ENCODE assay signal across 21 cellular contexts in genomic region chr3:25027639-25028038, GRCh38.
A peak's percentile ranks its signal among the peaks of the same experiment; 100 is the strongest.
DNase-seq lines count a peak whose midpoint lies in the region; ATAC-seq, FAIRE-seq and TF ChIP-seq lines count a peak whose summit lies in the region.
"Had no signal": no experiment of that assay in that cellular context is flagged by ENCODE, and none has a peak within 500 bp of the region (broad histone marks: within the 10 kb centered on the region; RNA-seq: fewer than 3 reads in every experiment).

No MANE protein-coding gene starts in this region.

- no peak overlapping the region for H4K8ac ChIP-seq in neuronal stem cell (ENCODE audit: low read depth, low read length)

- no peak for TF ChIP-seq CTCF in bronchial epithelial cell (IDR thresholded peaks at IDR 0.05; ENCODE audit: insufficient read depth, low read length, severe bottlenecking)
- no peak for TF ChIP-seq CTCF in RWPE1 (conservative IDR thresholded peaks at IDR 0.05; ENCODE audit: low read depth)

- H3K4ac ChIP-seq in neuronal stem cell (ENCODE audit: low read length): no peak overlapping the region

- no peak overlapping the region for H3K27ac Mint-ChIP-seq in effector memory CD8-positive, alpha-beta T cell
- H3K27ac Mint-ChIP-seq: CD4-positive, alpha-beta memory T cell; HFFc6 had no signal

- no peaks in the 10 kb centered on the region for H3K9me3 ChIP-seq in neuronal stem cell (replicated peaks in 1 of 2; ENCODE audit: control insufficient read depth in 2 of 2, insufficient read depth in 1 of 2, low read depth in 1 of 2, low read length in 2 of 2)
- H3K9me3 ChIP-seq: BE2C, SK-N-SH had no signal

- no peak overlapping the region for H4K91ac ChIP-seq in neuronal stem cell (ENCODE audit: low read depth, low read length, poor library complexity)

- no peaks in the 10 kb centered on the region for H3K27me3 Mint-ChIP-seq in effector memory CD8-positive, alpha-beta T cell
- H3K27me3 Mint-ChIP-seq: CD4-positive, alpha-beta memory T cell had no signal

- WGBS in neuronal stem cell (ENCODE audit: extremely low coverage in 2 of 2, insufficient read length in 2 of 2, insufficient replicate concordance in 1 of 2), 2 donors: no CpG with 5 or more reads among the region's 3 CpGs

- H2BK15ac ChIP-seq in neuronal stem cell (ENCODE audit: low read length): no peak overlapping the region

- H3K79me1 ChIP-seq in neuronal stem cell (ENCODE audit: low read depth, low read length): no peaks in the 10 kb centered on the region

- H3K9ac ChIP-seq in neuronal stem cell (ENCODE audit: low read depth, low read length, poor library complexity): no peak overlapping the region
- H3K9ac ChIP-seq: SK-N-SH had no signal

- no peak overlapping the region for H2BK12ac ChIP-seq in neuronal stem cell (ENCODE audit: low read length)

- no peak overlapping the region for H3K4me3 Mint-ChIP-seq in effector memory CD8-positive, alpha-beta T cell
- H3K4me3 Mint-ChIP-seq: CD4-positive, alpha-beta memory T cell; HFFc6 had no signal

- H3K36me3 Mint-ChIP-seq in effector memory CD8-positive, alpha-beta T cell (ENCODE audit: insufficient read depth): no peaks in the 10 kb centered on the region
- H3K36me3 Mint-ChIP-seq: CD4-positive, alpha-beta memory T cell had no signal

- H3K4me2 ChIP-seq in neuronal stem cell (ENCODE audit: insufficient read depth, low read length, poor library complexity, severe bottlenecking): no peak overlapping the region
- H3K4me2 ChIP-seq: PC-9, SK-N-SH had no signal

- no peaks in the 10 kb centered on the region for H3K4me1 Mint-ChIP-seq in effector memory CD8-positive, alpha-beta T cell (ENCODE audit: low read depth in 2 of 2)
- H3K4me1 Mint-ChIP-seq: CD4-positive, alpha-beta memory T cell had no signal

- H2BK120ac ChIP-seq in neuronal stem cell (ENCODE audit: low read depth, low read length): no peak overlapping the region

- no peak overlapping the region for H2BK5ac ChIP-seq in neuronal stem cell (ENCODE audit: low read length)

- peak; percentile 59 for ATAC-seq in GM18867 (IDR thresholded peaks at IDR 0.05; ENCODE audit: unreplicated experiment)
- ATAC-seq in effector memory CD8-positive, alpha-beta T cell (replicated peaks): no peak
- no peak for ATAC-seq in HG02623 (IDR thresholded peaks at IDR 0.05; ENCODE audit: unreplicated experiment)
- ATAC-seq: Right ventricle myocardium inferior had no signal

- CTCF ChIA-PET in RWPE1 (lab: Yijun Ruan, JAX): no interaction called here

- H2AK5ac ChIP-seq in neuronal stem cell (ENCODE audit: low read depth, low read length): no peak overlapping the region

- no peak overlapping the region for H3K23ac ChIP-seq in neuronal stem cell (ENCODE audit: low read depth, low read length, poor library complexity)

- H3K27me3 ChIP-seq in bronchial epithelial cell (ENCODE audit: control insufficient read depth, insufficient read depth, low read length) (no peaks in the 10 kb centered on the region), neuronal stem cell (ENCODE audit: control insufficient read depth in 3 of 3, insufficient read depth in 3 of 3, low read depth in 1 of 3, low read length in 3 of 3) (no peaks in the 10 kb centered on the region)
- H3K27me3 ChIP-seq: BE2C had no signal

- H3K18ac ChIP-seq in neuronal stem cell (ENCODE audit: low read length): no peak overlapping the region

- H3K14ac ChIP-seq in neuronal stem cell (ENCODE audit: low read length): no peak overlapping the region

- no peaks in the 10 kb centered on the region for H3K36me3 ChIP-seq in bronchial epithelial cell (ENCODE audit: control insufficient read depth, insufficient read depth, low read length)
- H3K36me3 ChIP-seq in neuronal stem cell (replicated peaks in 1 of 2; ENCODE audit: control insufficient read depth in 2 of 2, insufficient read depth in 2 of 2, low read length in 2 of 2): no peaks in the 10 kb centered on the region
- H3K36me3 ChIP-seq: BE2C had no signal

- H3K4me3 ChIP-seq in bronchial epithelial cell (ENCODE audit: low read depth, low read length): no peak overlapping the region
- H3K4me3 ChIP-seq in neuronal stem cell (ENCODE audit: low read length in 2 of 2): no peak overlapping the region
- H3K4me3 ChIP-seq: PC-9 had no signal

- H3K27ac ChIP-seq in neuronal stem cell (replicated peaks; ENCODE audit: low read length) (no peak overlapping the region), RWPE1 (no peak overlapping the region)
- H3K27ac ChIP-seq: PC-9 had no signal

- no peaks in the 10 kb centered on the region for H3K4me1 ChIP-seq in neuronal stem cell (ENCODE audit: control insufficient read depth in 2 of 2, insufficient read depth in 1 of 2, low read depth in 1 of 2, low read length in 2 of 2)
- H3K4me1 ChIP-seq: BE2C had no signal

- H2AFZ ChIP-seq in neuronal stem cell (ENCODE audit: low read length): peak overlapping the region; percentile 58
- H2AFZ ChIP-seq: PC-9 had no signal

- peak; percentile 46 for DNase-seq in NCI-H187 treated with DMSO at 0.1 percent for 48 hours (lab: John Stamatoyannopoulos, UW)
- no peak for DNase-seq in bronchial epithelial cell (ENCODE audit: low read depth)
- no peak for DNase-seq in neuronal stem cell (ENCODE audit: low spot score)
- DNase-seq in effector memory CD8-positive, alpha-beta T cell: no peak
- DNase-seq in RWPE1 (ENCODE audit: low spot score): no peak
- DNase-seq: BE2C; CD4-positive, alpha-beta memory T cell; GF-D8; HFFc6; IMR-90; Kasumi-1; NCI-H146; NCI-H226; NCI-H526; PC-9; SK-N-SH; T-helper 1 cell had no signal

- H3K9me3 Mint-ChIP-seq in effector memory CD8-positive, alpha-beta T cell: peaks cover 0 to 7% of the 10 kb centered on the region in 2 donors

- POLR2A ChIA-PET in RWPE1 (lab: Yijun Ruan, JAX; ENCODE audit: low non-redundant PET): no interaction called here

- FAIRE-seq in bronchial epithelial cell (lab: Jason Lieb, UNC): peak; percentile 23
- FAIRE-seq: D721Med had no signal
